In the genomic region with DNA sequence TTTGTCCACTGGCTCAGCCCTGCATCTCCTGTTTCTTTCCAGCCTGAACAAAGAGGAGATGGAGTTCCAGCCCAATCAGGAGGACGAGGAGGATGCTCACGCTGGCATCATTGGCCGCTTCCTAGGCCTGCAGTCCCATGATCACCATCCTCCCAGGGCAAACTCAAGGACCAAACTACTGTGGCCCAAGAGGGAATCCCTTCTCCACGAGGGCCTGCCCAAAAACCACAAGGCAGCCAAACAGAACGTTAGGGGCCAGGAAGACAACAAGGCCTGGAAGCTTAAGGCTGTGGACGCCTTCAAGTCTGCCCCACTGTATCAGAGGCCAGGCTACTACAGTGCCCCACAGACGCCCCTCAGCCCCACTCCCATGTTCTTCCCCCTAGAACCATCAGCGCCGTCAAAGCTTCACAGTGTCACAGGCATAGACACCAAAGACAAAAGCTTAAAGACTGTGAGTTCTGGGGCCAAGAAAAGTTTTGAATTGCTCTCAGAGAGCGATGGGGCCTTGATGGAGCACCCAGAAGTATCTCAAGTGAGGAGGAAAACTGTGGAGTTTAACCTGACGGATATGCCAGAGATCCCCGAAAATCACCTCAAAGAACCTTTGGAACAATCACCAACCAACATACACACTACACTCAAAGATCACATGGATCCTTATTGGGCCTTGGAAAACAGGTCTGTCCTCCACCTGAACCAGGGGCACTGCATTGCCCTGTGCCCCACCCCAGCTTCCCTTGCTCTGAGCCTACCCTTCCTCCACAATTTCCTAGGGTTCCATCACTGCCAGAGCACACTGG, we compare ENCODE assay signal across 7 cellular contexts. TPM values are rescaled to one million over a fixed set of nuclear protein-coding genes. Genes with fewer than 3 reads are reported as not detected.
A peak's percentile ranks its signal among the peaks of the same experiment; 100 is the strongest.
DNase-seq lines count a peak whose midpoint lies in the region; ATAC-seq and TF ChIP-seq lines count a peak whose summit lies in the region.
"Had no signal": no experiment of that assay in that cellular context is flagged by ENCODE, and none has a peak within 500 bp of the region (broad histone marks: within the 10 kb centered on the region; RNA-seq: fewer than 3 reads in every experiment).

No MANE protein-coding gene starts in this region.

- ATAC-seq in activated T-cell treated with anti-CD3 and anti-CD28 coated beads, Interleukin-2, amount 50 U/mL, for 4 hours: no peak

- H3K4me3 ChIP-seq in thyroid gland (replicated peaks in 1 of 3) (no peak overlapping the region), A673 (ENCODE audit: low read depth, low read length, poor library complexity, severe bottlenecking) (no peak overlapping the region)

- POLR2A ChIA-PET in A673 (lab: Charles Lee; ENCODE audit: low non-redundant PET): no interaction called here

- WGBS in thyroid gland, 2 donors: 89 to 91% methylated on average over 9 to 12 of the region's 12 CpGs

- peaks cover 47% of the 10 kb centered on the region for H3K36me3 Mint-ChIP-seq in activated T-cell treated with anti-CD3 and anti-CD28 coated beads, Interleukin-2, amount 50 U/mL, for 24 hours (ENCODE audit: low read depth)
- H3K36me3 Mint-ChIP-seq in activated T-cell treated with anti-CD3 and anti-CD28 coated beads, Interleukin-2, amount 50 U/mL, for 4 hours (ENCODE audit: insufficient read depth): peaks cover 30% of the 10 kb centered on the region

- intact Hi-C loops in thyroid gland (cut with DNase I): no loop called here
- intact Hi-C loops in A673 (cut with micrococcal nuclease; ENCODE audit: unreplicated experiment): no loop called here

- peaks cover 19 to 32% of the 10 kb centered on the region in 2 donors for H3K4me1 ChIP-seq in thyroid gland
- peaks cover 16% of the 10 kb centered on the region for H3K4me1 ChIP-seq in A673 (ENCODE audit: insufficient read depth, low read length, poor library complexity, severe bottlenecking)

- H3K36me3 ChIP-seq in thyroid gland (peaks cover 23 to 25% of the 10 kb centered on the region in 2 donors), A673 (ENCODE audit: insufficient read depth, low read length, poor library complexity, severe bottlenecking) (peaks cover 38% of the 10 kb centered on the region)

- no peak for TF ChIP-seq CTCF in thyroid gland (IDR thresholded peaks at IDR 0.05)
- TF ChIP-seq CTCF in A673 (conservative IDR thresholded peaks at IDR 0.05; ENCODE audit: low read depth, low read length): no peak

- H3K9me3 Mint-ChIP-seq in activated T-cell treated with anti-CD3 and anti-CD28 coated beads, Interleukin-2, amount 50 U/mL, for 24 hours: no peaks in the 10 kb centered on the region
- no peaks in the 10 kb centered on the region for H3K9me3 Mint-ChIP-seq in activated T-cell treated with anti-CD3 and anti-CD28 coated beads, Interleukin-2, amount 50 U/mL, for 4 hours

- H3K27me3 Mint-ChIP-seq in activated T-cell treated with anti-CD3 and anti-CD28 coated beads, Interleukin-2, amount 50 U/mL, for 24 hours: no peaks in the 10 kb centered on the region
- no peaks in the 10 kb centered on the region for H3K27me3 Mint-ChIP-seq in activated T-cell treated with anti-CD3 and anti-CD28 coated beads, Interleukin-2, amount 50 U/mL, for 4 hours (ENCODE audit: low read depth)

- no TSS peak for BruUV-seq in A673 (replicated peaks; lab: Mats Ljungman, UMichigan)

- no peaks in the 10 kb centered on the region for H3K9me3 ChIP-seq in thyroid gland
- H3K9me3 ChIP-seq in A673 (ENCODE audit: low read depth, low read length, poor library complexity, severe bottlenecking): no peaks in the 10 kb centered on the region

- peak overlapping the region; percentile 32 for H3K27ac Mint-ChIP-seq in activated T-cell treated with anti-CD3 and anti-CD28 coated beads, Interleukin-2, amount 50 U/mL, for 24 hours

- peaks cover 43% of the 10 kb centered on the region for H3K4me1 Mint-ChIP-seq in activated T-cell treated with anti-CD3 and anti-CD28 coated beads, Interleukin-2, amount 50 U/mL, for 24 hours (ENCODE audit: low read depth)
- peaks cover 47% of the 10 kb centered on the region for H3K4me1 Mint-ChIP-seq in activated T-cell treated with anti-CD3 and anti-CD28 coated beads, Interleukin-2, amount 50 U/mL, for 4 hours (ENCODE audit: low read depth)

- CTCF ChIA-PET in A673 (lab: Charles Lee): no interaction called here

- no peak overlapping the region for H3K4me3 Mint-ChIP-seq in activated T-cell treated with anti-CD3 and anti-CD28 coated beads, Interleukin-2, amount 50 U/mL, for 24 hours
- H3K4me3 Mint-ChIP-seq in activated T-cell treated with anti-CD3 and anti-CD28 coated beads, Interleukin-2, amount 50 U/mL, for 4 hours: no peak overlapping the region

- peak overlapping the region in 2 of 3 donors; percentile 26 to 93 for H3K27ac ChIP-seq in thyroid gland
- H3K27ac ChIP-seq in A673 (ENCODE audit: low read depth, low read length, poor library complexity, severe bottlenecking): no peak overlapping the region

- no peak for TF ChIP-seq POLR2A in thyroid gland (IDR thresholded peaks at IDR 0.05)

- H3K27me3 ChIP-seq in thyroid gland: no peaks in the 10 kb centered on the region
- H3K27me3 ChIP-seq in A673 (replicated peaks; ENCODE audit: insufficient read depth, low read depth, low read length, poor library complexity): no peaks in the 10 kb centered on the region

- peak; percentile 25 for DNase-seq in activated T-cell treated with anti-CD3 and anti-CD28 coated beads, Interleukin-2, amount 50 U/mL, for 24 hours
- DNase-seq in activated T-cell treated with anti-CD3 and anti-CD28 coated beads, Interleukin-2, amount 50 U/mL, for 4 hours: no peak
- DNase-seq in glomerular visceral epithelial cell (ENCODE audit: extremely low spot score) (peak; percentile 38), thyroid gland (no peak), A673 (ENCODE audit: low spot score) (no peak), NCI-H1048 (lab: John Stamatoyannopoulos, UW) (no peak)
- DNase-seq: NCI-H446 had no signal

RNA-seq across cellular contexts. Expression of a gene that starts 5.0 kb away (rescaled TPM):
- total RNA-seq in activated T-cell treated with anti-CD3 and anti-CD28 coated beads, Interleukin-2, amount 50 U/mL, for 4 hours: 100 to 1,000 TPM; 351 to 505 (median 363) TPM
- 1,000 to 10,000 TPM; 2,377 to 4,120 (median 2,918) TPM for total RNA-seq in thyroid gland
- 2,291 and 2,484 TPM in 2 replicates for total RNA-seq in A673 (2021)

RNA-seq across cellular contexts. Expression of a gene that starts 12.3 kb away (rescaled TPM):
- total RNA-seq in activated T-cell treated with anti-CD3 and anti-CD28 coated beads, Interleukin-2, amount 50 U/mL, for 4 hours: not detected
- total RNA-seq in thyroid gland (1 to 10 TPM in 3 of 4 donors, under 1 TPM in 1; 0.67 to 3.3 (median 1.9) TPM), A673 (2021) (5.3 and 8.6 TPM in 2 replicates)

RNA-seq across cellular contexts. Expression of a gene that starts 45.0 kb away (rescaled TPM):
- 1 to 10 TPM in 1 of 3 donors, under 1 TPM in 1, not detected in 1; 0.15 to 1.4 TPM for total RNA-seq in activated T-cell treated with anti-CD3 and anti-CD28 coated beads, Interleukin-2, amount 50 U/mL, for 4 hours
- total RNA-seq in thyroid gland: 10 to 100 TPM in 3 of 4 donors, 1 to 10 TPM in 1; 6.5 to 27.7 (median 15.2) TPM
- total RNA-seq in A673 (2021): 21.9 and 26.9 TPM in 2 replicates

Comparison
In these comparisons a context has a peak if more than half of its experiments do, and no peak if none do; other contexts are left out.
1. DNase-seq: peak in activated T-cell treated with anti-CD3 and anti-CD28 coated beads, Interleukin-2, amount 50 U/mL, for 24 hours (single experiment) and glomerular visceral epithelial cell (single experiment); none in activated T-cell treated with anti-CD3 and anti-CD28 coated beads, Interleukin-2, amount 50 U/mL, for 4 hours (single experiment), thyroid gland (0 of 2), A673 (single experiment) and NCI-H1048 (single experiment).